27 cellular contexts compared by ENCODE assay signal in the genomic region with DNA sequence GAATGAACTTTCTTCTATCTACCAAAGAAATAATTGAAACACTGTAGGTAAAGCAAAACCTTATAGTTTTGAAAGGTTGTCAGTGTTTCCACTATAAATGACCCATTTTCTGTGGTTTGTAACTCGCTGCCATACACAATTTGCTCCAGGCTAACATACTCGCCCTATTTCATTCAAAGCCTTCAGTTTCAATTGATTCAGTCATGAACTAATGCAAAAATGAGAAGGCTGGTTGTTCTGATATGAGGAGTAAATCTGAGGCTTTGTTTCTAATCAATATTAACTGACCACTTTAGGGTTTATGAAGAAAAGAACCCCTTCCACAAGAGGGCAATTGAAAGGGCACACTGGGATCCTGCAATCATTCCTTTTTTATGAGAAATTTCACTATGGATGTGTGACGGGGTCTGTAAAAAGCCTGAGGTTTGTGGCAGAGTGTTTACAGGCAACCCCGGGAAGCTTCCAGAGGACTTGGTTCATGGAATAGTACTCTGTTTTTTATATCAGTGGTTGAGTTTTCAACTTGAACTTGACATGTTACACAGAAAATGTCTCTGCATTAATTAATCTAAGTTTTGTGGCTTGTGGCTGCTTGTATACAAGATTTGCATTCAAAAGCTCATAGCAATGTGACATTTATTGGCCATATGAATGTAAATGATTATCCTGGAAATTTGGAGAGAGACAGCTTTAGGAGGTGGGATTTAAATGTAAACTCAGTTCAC.
DNase-seq lines count a peak whose midpoint lies in the region; ATAC-seq and TF ChIP-seq lines count a peak whose summit lies in the region.
"Had no signal": no experiment of that assay in that cellular context is flagged by ENCODE, and none has a peak within 500 bp of the region (broad histone marks: within the 10 kb centered on the region; RNA-seq: fewer than 3 reads in every experiment).

No MANE protein-coding gene starts in this region.

- H3K9ac ChIP-seq in SK-N-MC (ENCODE audit: insufficient read length) (no peak overlapping the region), subcutaneous abdominal adipose tissue (ENCODE audit: low read length in 5 of 5) (no peak overlapping the region)
- H3K9ac ChIP-seq: SK-N-SH had no signal

- DNase-seq in HFFc6 (no peak), SK-N-MC (ENCODE audit: low read depth, low spot score) (no peak), OCI-M1 (lab: John Stamatoyannopoulos, UW) (no peak)
- no peak for DNase-seq in stimulated activated CD4-positive, alpha-beta T cell treated with anti-CD3 and anti-CD28 coated beads, Interleukin-2, amount 100 ng/mL, for 24 hours
- DNase-seq: ACHN; BE2C; Calu3; CD8-positive, alpha-beta memory T cell; DMS79 treated with DMSO at 0.1 percent for 48 hours; Karpas-422; NCI-H1092 treated with DMSO at 0.1 percent for 48 hours; NCI-H1436; NCI-H187; NCI-H2107; NCI-H446; NCI-H524 treated with DMSO at 0.1 percent for 48 hours; NCI-H774; NK-92 treated with Interleukin-12 subunit alpha and Interleukin-12 subunit beta, amount 100 ng/mL, for 24 hours; SHP77 treated with DMSO at 0.1 percent for 48 hours; SK-N-SH; T-helper 17 cell had no signal

- H3K27me3 Mint-ChIP-seq in HFFc6 (ENCODE audit: insufficient read depth) (peaks cover 2% of the 10 kb centered on the region; the same call in 1 of the 2 replicates), nephron (ENCODE audit: low read depth) (peaks cover 5% of the 10 kb centered on the region)

- H3K4me1 ChIP-seq in subcutaneous abdominal adipose tissue (ENCODE audit: control insufficient read depth in 5 of 5, insufficient read depth in 5 of 5, low read length in 5 of 5): peaks cover 6 to 42% (median 28%) of the 10 kb centered on the region in 5 donors

- H3K27ac ChIP-seq in SK-N-MC (no peak overlapping the region), subcutaneous abdominal adipose tissue (ENCODE audit: low read depth, low read length) (peak overlapping the region; percentile 0)
- H3K27ac ChIP-seq: RWPE1 had no signal

- H3K36me3 Mint-ChIP-seq in HFFc6 (ENCODE audit: low read depth): peaks cover 75% of the 10 kb centered on the region
- peaks cover 80% of the 10 kb centered on the region for H3K36me3 Mint-ChIP-seq in nephron (ENCODE audit: low read depth)
- H3K36me3 Mint-ChIP-seq: CD14-positive monocyte; CD8-positive, alpha-beta memory T cell had no signal

- H3K27me3 ChIP-seq in subcutaneous abdominal adipose tissue (ENCODE audit: control insufficient read depth in 5 of 5, insufficient read depth in 4 of 5, low read length in 5 of 5): no peaks in the 10 kb centered on the region
- H3K27me3 ChIP-seq: BE2C had no signal

- no peaks in the 10 kb centered on the region for H3K36me3 ChIP-seq in SK-N-MC (ENCODE audit: insufficient read depth, low read length)
- peaks cover 49 to 83% (median 67%) of the 10 kb centered on the region in 5 donors for H3K36me3 ChIP-seq in subcutaneous abdominal adipose tissue (ENCODE audit: control insufficient read depth in 5 of 5, insufficient read depth in 5 of 5, low read length in 5 of 5)

- H3K9me3 ChIP-seq in SK-N-MC (ENCODE audit: low read depth, low read length) (no peaks in the 10 kb centered on the region), subcutaneous abdominal adipose tissue (ENCODE audit: control insufficient read depth in 5 of 5, low read length in 5 of 5) (no peaks in the 10 kb centered on the region)
- H3K9me3 ChIP-seq: BE2C, SK-N-SH had no signal

- no peak for TF ChIP-seq CTCF in HFFc6 (IDR thresholded peaks at IDR 0.05)
- TF ChIP-seq CTCF in nephron (IDR thresholded peaks at IDR 0.05; ENCODE audit: unreplicated experiment in 3 of 3): no peak

- peaks cover 37% of the 10 kb centered on the region for H3K4me1 Mint-ChIP-seq in HFFc6 (ENCODE audit: low read depth)
- peaks cover 19% of the 10 kb centered on the region for H3K4me1 Mint-ChIP-seq in nephron
- H3K4me1 Mint-ChIP-seq: CD14-positive monocyte; CD8-positive, alpha-beta memory T cell; T-helper 17 cell had no signal

- H3K9me3 Mint-ChIP-seq in HFFc6 (no peaks in the 10 kb centered on the region), nephron (no peaks in the 10 kb centered on the region)
- H3K9me3 Mint-ChIP-seq: CD14-positive monocyte; CD8-positive, alpha-beta memory T cell had no signal

- peak overlapping the region; percentile 15; the same call in 1 of the 2 replicates for H3K4me3 ChIP-seq in SK-N-MC
- H3K4me3 ChIP-seq in subcutaneous abdominal adipose tissue (ENCODE audit: low read depth in 1 of 5, low read length in 5 of 5): no peak overlapping the region

- H3K4me3 Mint-ChIP-seq in HFFc6 (no peak overlapping the region), nephron (no peak overlapping the region)
- H3K4me3 Mint-ChIP-seq: CD14-positive monocyte; CD8-positive, alpha-beta memory T cell; T-helper 17 cell had no signal

- ATAC-seq in HG03457 (IDR thresholded peaks at IDR 0.05; ENCODE audit: unreplicated experiment): no peak
- ATAC-seq: HepG2, T-helper 17 cell had no signal

- H3K27ac Mint-ChIP-seq in HFFc6: peak overlapping the region; percentile 13; the same call in 1 of the 2 replicates
- H3K27ac Mint-ChIP-seq in nephron: peak overlapping the region in 2 of 3 experiments; percentile 11 to 16
- H3K27ac Mint-ChIP-seq: CD14-positive monocyte; CD8-positive, alpha-beta memory T cell; T-helper 17 cell had no signal
